In the genomic region with DNA sequence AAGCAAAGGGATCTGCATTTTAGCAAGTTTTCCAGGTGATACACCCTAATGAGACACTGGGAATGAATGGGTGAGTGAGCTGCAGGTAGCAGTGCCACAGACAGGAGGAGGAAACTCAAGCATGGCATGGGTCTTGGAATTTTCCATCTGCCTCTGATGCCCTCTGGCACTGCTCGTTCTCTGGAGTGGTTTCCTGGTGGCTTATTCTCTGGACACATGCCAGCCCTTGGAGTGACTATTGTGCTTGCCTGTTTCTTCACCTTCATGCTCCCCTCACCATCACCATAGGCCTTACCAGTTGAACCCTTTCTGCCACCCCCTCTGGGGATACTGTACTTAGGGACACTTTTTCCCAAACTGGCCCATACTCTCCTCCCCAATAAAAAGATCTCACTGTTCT, we compare ENCODE assay signal across 1 cellular context.
A peak's percentile ranks its signal among the peaks of the same experiment; 100 is the strongest.
TF ChIP-seq lines count a peak whose summit lies in the region.

No MANE protein-coding gene starts in this region.

TF ChIP-seq in HepG2, 621 proteins besides CTCF, POLR2A, EP300 and RAD21:
- TF ChIP-seq NAIF1 (CRISPR knock-in tag; IDR thresholded peaks at IDR 0.05; ENCODE audit: borderline replicate concordance) (no peak), POLR2G (IDR thresholded peaks at IDR 0.05; ENCODE audit: low read depth, low read length) (peak; percentile 31; the same call in 1 of the 2 replicates), ZNF670 (CRISPR knock-in tag; IDR thresholded peaks at IDR 0.05; ENCODE audit: borderline replicate concordance) (no peak), HNRNPL (IDR thresholded peaks at IDR 0.05; ENCODE audit: low read depth, low read length) (0 out of 2 replicates have a peak, but pooled peaks have one; percentile 36)
- TF ChIP-seq, protein P1, sequence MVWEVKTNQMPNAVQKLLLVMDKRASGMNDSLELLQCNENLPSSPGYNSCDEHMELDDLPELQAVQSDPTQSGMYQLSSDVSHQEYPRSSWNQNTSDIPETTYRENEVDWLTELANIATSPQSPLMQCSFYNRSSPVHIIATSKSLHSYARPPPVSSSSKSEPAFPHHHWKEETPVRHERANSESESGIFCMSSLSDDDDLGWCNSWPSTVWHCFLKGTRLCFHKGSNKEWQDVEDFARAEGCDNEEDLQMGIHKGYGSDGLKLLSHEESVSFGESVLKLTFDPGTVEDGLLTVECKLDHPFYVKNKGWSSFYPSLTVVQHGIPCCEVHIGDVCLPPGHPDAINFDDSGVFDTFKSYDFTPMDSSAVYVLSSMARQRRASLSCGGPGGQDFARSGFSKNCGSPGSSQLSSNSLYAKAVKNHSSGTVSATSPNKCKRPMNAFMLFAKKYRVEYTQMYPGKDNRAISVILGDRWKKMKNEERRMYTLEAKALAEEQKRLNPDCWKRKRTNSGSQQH (CRISPR knock-in tag; IDR thresholded peaks at IDR 0.05; ENCODE audit: low read depth): 0 out of 2 replicates have a peak, but pooled peaks have one; percentile 2
- TF ChIP-seq, protein P2, sequence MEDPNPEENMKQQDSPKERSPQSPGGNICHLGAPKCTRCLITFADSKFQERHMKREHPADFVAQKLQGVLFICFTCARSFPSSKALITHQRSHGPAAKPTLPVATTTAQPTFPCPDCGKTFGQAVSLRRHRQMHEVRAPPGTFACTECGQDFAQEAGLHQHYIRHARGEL (CRISPR knock-in tag; IDR thresholded peaks at IDR 0.05): 0 out of 2 replicates have a peak, but pooled peaks have one; percentile 0
